In genomic region chr7:29918850-29919249, GRCh38 we compare ENCODE assay signal across 1 cellular context.
TF ChIP-seq lines count a peak whose summit lies in the region.

No MANE protein-coding gene starts in this region.

TF ChIP-seq in GM12878, 131 proteins besides CTCF, POLR2A, EP300 and RAD21 (continued from another document):
- TF ChIP-seq USF1 (IDR thresholded peaks at IDR 0.05; ENCODE audit: borderline replicate concordance, extremely low read length, insufficient read depth, low read depth, low read length) (no peak), ZBTB40 (IDR thresholded peaks at IDR 0.05; ENCODE audit: borderline replicate concordance) (no peak), ATF2 (IDR thresholded peaks at IDR 0.05; ENCODE audit: low read length) (no peak), GATAD2B (conservative IDR thresholded peaks at IDR 0.05; ENCODE audit: low read depth) (no peak), PKNOX1 (IDR thresholded peaks at IDR 0.05) (no peak), MXI1 (IDR thresholded peaks at IDR 0.05; ENCODE audit: low read depth, low read length) (no peak), HDAC2 (IDR thresholded peaks at IDR 0.05) (no peak), KDM1A (IDR thresholded peaks at IDR 0.05; ENCODE audit: borderline replicate concordance) (no peak), BACH1 (IDR thresholded peaks at IDR 0.05; ENCODE audit: borderline replicate concordance) (no peak)
TF ChIP-seq in GM12878: peak in this region for 0.
